Comparison of ENCODE assay signal across 8 cellular contexts in genomic region chr19:51131780-51132680, GRCh38. TPM values are rescaled to one million over a fixed set of nuclear protein-coding genes. Genes with fewer than 3 reads are reported as not detected.
DNase-seq lines count a peak whose midpoint lies in the region; ATAC-seq and TF ChIP-seq lines count a peak whose summit lies in the region.

No MANE protein-coding gene starts in this region.

- peak; percentile 53; the same call in 2 of the 3 replicates for ATAC-seq in SK-N-SH treated with all-trans-retinoic acid at 6 μM for 48 hours

- DNase-seq in NCI-H187 (lab: John Stamatoyannopoulos, UW), result peak; percentile 34 to 55
- DNase-seq in NCI-H187 treated with DMSO at 0.1 percent for 48 hours (lab: John Stamatoyannopoulos, UW), result no peak
- peak; percentile 1 for DNase-seq in fibroblast of peridontal ligament (ENCODE audit: extremely low read depth)
- DNase-seq in pulmonary artery endothelial cell (ENCODE audit: low read depth, low spot score), result peak; percentile 75
- no peak for DNase-seq in HEK293T (ENCODE audit: extremely low spot score)
- no peak for DNase-seq in NCI-H2196 (lab: John Stamatoyannopoulos, UW; ENCODE audit: unreplicated experiment)
- DNase-seq in NCI-H1092 (lab: John Stamatoyannopoulos, UW), result no peak

- POLR2A ChIA-PET in HEK293T (lab: Yijun Ruan, JAX), result no interaction called here

- CTCF ChIA-PET in HEK293T (lab: Yijun Ruan, JAX), result no interaction called here

TF ChIP-seq in SK-N-SH treated with all-trans-retinoic acid at 6 μM for 48 hours, 23 proteins besides CTCF, POLR2A, EP300 and RAD21:
- TF ChIP-seq POU6F1 (CRISPR knock-in tag; IDR thresholded peaks at IDR 0.05; ENCODE audit: borderline replicate concordance, low read depth), result no peak
- TF ChIP-seq PPARA (CRISPR knock-in tag; IDR thresholded peaks at IDR 0.05; ENCODE audit: borderline replicate concordance), result no peak
- no peak for TF ChIP-seq ZNF565 (CRISPR knock-in tag; conservative IDR thresholded peaks at IDR 0.05; ENCODE audit: low read depth)

TF ChIP-seq in HEK293T, 16 proteins besides CTCF, POLR2A, EP300 and RAD21:
- TF ChIP-seq ARNT (IDR thresholded peaks at IDR 0.05) (no peak), CTBP1 (IDR thresholded peaks at IDR 0.05; ENCODE audit: borderline replicate concordance) (no peak), L3MBTL2 (conservative IDR thresholded peaks at IDR 0.05) (no peak), FOXK2 (IDR thresholded peaks at IDR 0.05) (no peak)

RNA-seq across cellular contexts. Expression of gene SIGLEC9, which starts 7.3 kb away (rescaled TPM):
- not detected in 2 replicates for total RNA-seq in pulmonary artery endothelial cell

RNA-seq across cellular contexts. Expression of gene SIGLEC7, which starts 10.1 kb away (rescaled TPM):
- not detected in 2 replicates for total RNA-seq in pulmonary artery endothelial cell

RNA-seq across cellular contexts. Expression of gene CTU1, which starts 23.8 kb away (rescaled TPM):
- 6.6 and 10.2 TPM in 2 replicates for total RNA-seq in pulmonary artery endothelial cell

RNA-seq across cellular contexts. Expression of gene KLK14, which starts 49.3 kb away (rescaled TPM):
- total RNA-seq in pulmonary artery endothelial cell, result not detected in 2 replicates

Comparison
In these comparisons a context has a peak if more than half of its experiments do, and no peak if none do; other contexts are left out.
1. DNase-seq: peak in NCI-H187 (2 of 2), fibroblast of peridontal ligament (single experiment) and pulmonary artery endothelial cell (single experiment); none in NCI-H187 treated with DMSO at 0.1 percent for 48 hours (single experiment), HEK293T (single experiment), NCI-H2196 (single experiment) and NCI-H1092 (single experiment).